Comparison of ENCODE assay signal across 10 cellular contexts in the genomic region with DNA sequence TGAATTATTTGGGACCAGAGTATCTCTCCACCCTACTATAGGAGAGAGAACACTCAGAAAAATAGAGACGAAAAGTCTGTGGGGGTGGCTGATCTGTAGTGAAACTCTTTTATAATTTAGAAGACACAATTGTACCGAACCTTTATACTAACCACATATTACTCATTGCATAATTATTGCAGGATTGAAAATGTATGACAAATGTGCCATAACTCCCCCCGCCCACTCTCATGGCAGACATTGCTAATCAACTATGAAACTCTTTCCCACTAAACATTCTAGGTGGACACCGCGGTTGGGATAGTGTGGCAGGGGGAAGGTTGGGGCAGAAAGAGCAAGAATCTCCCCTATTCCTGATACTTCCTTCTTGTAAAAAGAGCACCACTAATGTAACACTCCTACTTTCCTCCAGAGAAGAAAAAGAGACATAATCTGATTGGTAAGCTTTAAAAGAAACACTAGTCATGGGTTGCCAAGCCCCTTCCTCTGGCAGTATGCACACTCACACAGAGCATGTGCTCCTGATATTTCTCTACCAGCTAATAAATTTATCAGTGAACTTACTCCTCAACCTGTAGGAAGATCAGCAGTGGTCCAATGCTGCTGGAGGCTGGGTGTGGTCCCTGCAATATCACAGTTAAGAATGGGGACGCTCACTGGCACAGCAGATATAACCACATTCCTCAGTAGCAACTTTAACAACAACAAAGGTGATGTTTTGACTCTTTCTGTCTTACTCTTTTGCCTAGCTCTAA. TPM values are rescaled to one million over a fixed set of nuclear protein-coding genes. Genes with fewer than 3 reads are reported as not detected.
A peak's percentile ranks its signal among the peaks of the same experiment; 100 is the strongest.
DNase-seq lines count a peak whose midpoint lies in the region; ATAC-seq and TF ChIP-seq lines count a peak whose summit lies in the region.
"Had no signal": no experiment of that assay in that cellular context is flagged by ENCODE, and none has a peak within 500 bp of the region (broad histone marks: within the 10 kb centered on the region; RNA-seq: fewer than 3 reads in every experiment).

No MANE protein-coding gene starts in this region.

- no peaks in the 10 kb centered on the region for H3K9me3 Mint-ChIP-seq in T-helper 2 cell treated with Interferon-gamma antibody and Interleukin-4, amounts not matched to agents 5 μg/mL and 100 μg/mL, for 36 hours

- peaks cover 15% of the 10 kb centered on the region for H3K4me1 Mint-ChIP-seq in T-helper 2 cell treated with Interferon-gamma antibody and Interleukin-4, amounts not matched to agents 5 μg/mL and 100 μg/mL, for 36 hours (ENCODE audit: low read depth)

- ATAC-seq in stimulated activated naive CD8-positive, alpha-beta T cell treated with anti-CD3 and anti-CD28 coated beads, Interleukin-15, Interleukin-2, amounts not matched to agents 100 U/mL and 50 U/mL, for 24 hours: peak; percentile 95
- ATAC-seq in omental fat pad (ENCODE audit: low FRiP score): no peak
- no peak for ATAC-seq in HG02623 (IDR thresholded peaks at IDR 0.05; ENCODE audit: unreplicated experiment)
- ATAC-seq: gastrocnemius medialis had no signal

- H3K4me3 Mint-ChIP-seq in T-helper 2 cell treated with Interferon-gamma antibody and Interleukin-4, amounts not matched to agents 5 μg/mL and 100 μg/mL, for 36 hours: no peak overlapping the region
- H3K4me3 Mint-ChIP-seq: B cell had no signal

- no peaks in the 10 kb centered on the region for H3K36me3 Mint-ChIP-seq in T-helper 2 cell treated with Interferon-gamma antibody and Interleukin-4, amounts not matched to agents 5 μg/mL and 100 μg/mL, for 36 hours (ENCODE audit: low read depth)

- no peak for TF ChIP-seq CTCF in omental fat pad (IDR thresholded peaks at IDR 0.05)

- DNase-seq in activated gamma-delta T cell treated with anti-CD3 and anti-CD28 coated beads, Interleukin-2, amount 50 U/mL, for 16 hours (ENCODE audit: low read depth): peak; percentile 28
- no peak for DNase-seq in activated gamma-delta T cell treated with Interleukin-2 at 50 U/mL for 16 hours
- DNase-seq in T-helper 2 cell treated with Interferon-gamma antibody and Interleukin-4, amounts not matched to agents 5 μg/mL and 100 μg/mL, for 36 hours (ENCODE audit: low spot score): peak; percentile 78
- peak; percentile 31 for DNase-seq in dedifferentiated amniotic fluid mesenchymal stem cell (ENCODE audit: extremely low spot score)
- DNase-seq in stimulated activated naive CD8-positive, alpha-beta T cell treated with anti-CD3 and anti-CD28 coated beads, Interleukin-15, Interleukin-2, amounts not matched to agents 100 U/mL and 50 U/mL, for 24 hours: peak; percentile 76
- DNase-seq in omental fat pad (ENCODE audit: low spot score): no peak
- DNase-seq in kidney glomerular epithelial cell (lab: John Stamatoyannopoulos, UW): no peak
- DNase-seq: gastrocnemius medialis had no signal

- H3K27ac Mint-ChIP-seq in T-helper 2 cell treated with Interferon-gamma antibody and Interleukin-4, amounts not matched to agents 5 μg/mL and 100 μg/mL, for 36 hours: peak overlapping the region; percentile 15
- H3K27ac Mint-ChIP-seq: B cell had no signal

- no peaks in the 10 kb centered on the region for H3K27me3 Mint-ChIP-seq in T-helper 2 cell treated with Interferon-gamma antibody and Interleukin-4, amounts not matched to agents 5 μg/mL and 100 μg/mL, for 36 hours (ENCODE audit: low read depth)
- H3K27me3 Mint-ChIP-seq: B cell had no signal

RNA-seq across cellular contexts. Expression of a gene that starts 18.7 kb away (rescaled TPM):
- 100 to 1,000 TPM in 3 of 4 donors, 10 to 100 TPM in 1; 57.5 to 163 (median 123) TPM for total RNA-seq in omental fat pad

Comparison
In these comparisons a context has a peak if more than half of its experiments do, and no peak if none do; other contexts are left out.
1. DNase-seq: peak in activated gamma-delta T cell treated with anti-CD3 and anti-CD28 coated beads, Interleukin-2, amount 50 U/mL, for 16 hours (single experiment), T-helper 2 cell treated with Interferon-gamma antibody and Interleukin-4, amounts not matched to agents 5 μg/mL and 100 μg/mL, for 36 hours (single experiment), dedifferentiated amniotic fluid mesenchymal stem cell (single experiment) and stimulated activated naive CD8-positive, alpha-beta T cell treated with anti-CD3 and anti-CD28 coated beads, Interleukin-15, Interleukin-2, amounts not matched to agents 100 U/mL and 50 U/mL, for 24 hours (single experiment); none in activated gamma-delta T cell treated with Interleukin-2 at 50 U/mL for 16 hours (single experiment), omental fat pad (single experiment) and kidney glomerular epithelial cell (single experiment).